Comparison of ENCODE assay signal across 1 cellular context in genomic region chr2:201433389-201433995, GRCh38.
TF ChIP-seq lines count a peak whose summit lies in the region.

No MANE protein-coding gene starts in this region.

TF ChIP-seq in K562, 482 proteins besides CTCF, POLR2A, EP300 and RAD21 (continued from another document and continues in another):
- TF ChIP-seq ZNF277 (CRISPR knock-in tag; IDR thresholded peaks at IDR 0.05; ENCODE audit: borderline replicate concordance), result no peak
- TF ChIP-seq TSHZ1 (CRISPR knock-in tag; IDR thresholded peaks at IDR 0.05), result no peak
- no peak for TF ChIP-seq TAF1 (IDR thresholded peaks at IDR 0.05; ENCODE audit: control insufficient read depth, extremely low read depth, insufficient read depth, low read length, severe bottlenecking)
- no peak for TF ChIP-seq ADNP (tag; IDR thresholded peaks at IDR 0.05)
- TF ChIP-seq COPS2 (conservative IDR thresholded peaks at IDR 0.05), result no peak
- no peak for TF ChIP-seq STAT6 (CRISPR knock-in tag; IDR thresholded peaks at IDR 0.05)
- no peak for TF ChIP-seq ESRRB (CRISPR knock-in tag; IDR thresholded peaks at IDR 0.05; ENCODE audit: borderline replicate concordance)
- TF ChIP-seq PKNOX1 (IDR thresholded peaks at IDR 0.05), result peak; percentile 63
- TF ChIP-seq ZNF589 (CRISPR knock-in tag; IDR thresholded peaks at IDR 0.05; ENCODE audit: low read depth), result no peak
- TF ChIP-seq IRF1 (CRISPR knock-in tag; IDR thresholded peaks at IDR 0.05; ENCODE audit: borderline replicate concordance), result no peak
- TF ChIP-seq ZNF197 (CRISPR knock-in tag; IDR thresholded peaks at IDR 0.05; ENCODE audit: low read depth), result no peak
- no peak for TF ChIP-seq C11orf30 (IDR thresholded peaks at IDR 0.05; ENCODE audit: low read depth)
- no peak for TF ChIP-seq ZNF436 (CRISPR knock-in tag; IDR thresholded peaks at IDR 0.05)
- no peak for TF ChIP-seq ZNF77 (CRISPR knock-in tag; IDR thresholded peaks at IDR 0.05)
- no peak for TF ChIP-seq ATF4 (CRISPR knock-in tag; IDR thresholded peaks at IDR 0.05)
- no peak for TF ChIP-seq TAF7 (tag; IDR thresholded peaks at IDR 0.05)
- no peak for TF ChIP-seq MXD1 (CRISPR knock-in tag; IDR thresholded peaks at IDR 0.05; ENCODE audit: borderline replicate concordance, poor library complexity, severe bottlenecking)
- no peak for TF ChIP-seq ZNF395 (CRISPR knock-in tag; IDR thresholded peaks at IDR 0.05)
- TF ChIP-seq USF1 (CRISPR knock-in tag; IDR thresholded peaks at IDR 0.05), result no peak
- no peak for TF ChIP-seq ZNF133 (CRISPR knock-in tag; IDR thresholded peaks at IDR 0.05)
- TF ChIP-seq HES1 (IDR thresholded peaks at IDR 0.05; ENCODE audit: low read depth), result peak; percentile 67; the same call in 1 of the 2 replicates
- no peak for TF ChIP-seq ZBTB9 (CRISPR knock-in tag; IDR thresholded peaks at IDR 0.05)
- no peak for TF ChIP-seq ZNF785 (CRISPR knock-in tag; IDR thresholded peaks at IDR 0.05)
- TF ChIP-seq BRF2 (IDR thresholded peaks at IDR 0.05; ENCODE audit: borderline replicate concordance, insufficient read depth, insufficient read length), result no peak
- no peak for TF ChIP-seq TFAM (CRISPR knock-in tag; conservative IDR thresholded peaks at IDR 0.05)
- peak; percentile 86 for TF ChIP-seq SOX6 (IDR thresholded peaks at IDR 0.05)
